9 cellular contexts compared by ENCODE assay signal in the genomic region with DNA sequence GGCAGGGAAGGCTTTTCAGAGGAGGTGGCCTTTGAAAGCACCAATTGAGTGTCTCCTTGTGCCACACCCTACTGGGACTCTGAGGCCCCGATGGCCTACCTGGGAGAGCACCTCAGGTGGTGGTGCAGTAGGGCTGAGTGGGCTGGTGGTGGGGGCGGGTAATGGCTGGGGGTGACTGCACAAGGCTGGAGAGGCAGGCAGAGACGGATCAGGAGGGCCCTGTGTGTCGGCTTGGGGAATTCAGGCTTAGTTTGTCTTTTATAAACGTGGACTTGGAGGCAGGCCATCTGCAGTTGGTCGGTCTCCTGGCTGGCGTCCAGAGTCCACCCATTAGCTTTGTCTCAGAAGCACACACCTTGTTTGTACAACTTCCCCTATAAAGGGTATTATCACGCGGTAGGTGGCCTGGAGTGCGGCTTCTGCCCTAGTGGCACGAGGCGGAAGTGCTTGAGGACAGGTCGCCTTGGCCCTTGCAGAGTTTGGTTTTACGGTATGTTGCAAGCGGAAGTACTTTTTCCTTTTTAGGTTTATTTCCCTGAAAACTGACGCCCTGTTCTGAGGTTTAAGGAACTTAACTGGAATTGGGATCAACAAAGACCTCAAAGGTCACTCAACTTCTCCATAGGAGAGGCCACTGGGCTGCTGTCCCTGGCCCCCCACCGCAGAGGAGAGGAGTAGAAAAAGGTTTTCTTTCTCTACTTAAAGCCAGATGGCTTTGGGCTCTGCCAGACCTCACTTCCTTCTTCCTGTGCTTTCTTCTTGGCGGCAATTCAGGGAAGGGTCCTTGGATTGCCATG. TPM values are rescaled to one million over a fixed set of nuclear protein-coding genes. Genes with fewer than 3 reads are reported as not detected.
A peak's percentile ranks its signal among the peaks of the same experiment; 100 is the strongest.
DNase-seq lines count a peak whose midpoint lies in the region; ATAC-seq and TF ChIP-seq lines count a peak whose summit lies in the region.
"Had no signal": no experiment of that assay in that cellular context is flagged by ENCODE, and none has a peak within 500 bp of the region (broad histone marks: within the 10 kb centered on the region; RNA-seq: fewer than 3 reads in every experiment).

No MANE protein-coding gene starts in this region.

- no peak overlapping the region for H3K27ac ChIP-seq in mesenchymal stem cell (ENCODE audit: low read length, poor library complexity, severe bottlenecking)
- H3K27ac ChIP-seq in transverse colon = peak overlapping the region; percentile 85 to 91 (median 86)
- H3K27ac ChIP-seq: SK-N-MC had no signal

- TF ChIP-seq POLR2A in transverse colon (IDR thresholded peaks at IDR 0.05) = peak; percentile 67

- peak overlapping the region; percentile 93 to 97 for H3K27ac Mint-ChIP-seq in T-cell

- H3K4me2 ChIP-seq in mesenchymal stem cell (ENCODE audit: low read length, poor library complexity, severe bottlenecking) = no peak overlapping the region

- no peak overlapping the region for H3K4me3 ChIP-seq in mesenchymal stem cell (ENCODE audit: insufficient read depth in 1 of 2, low read depth in 1 of 2, low read length in 2 of 2)
- peak overlapping the region in 2 of 4 donors; percentile 6 to 10 for H3K4me3 ChIP-seq in transverse colon
- H3K4me3 ChIP-seq: SK-N-MC had no signal

- H2BK12ac ChIP-seq in mesenchymal stem cell (ENCODE audit: low read length in 2 of 2) = peak overlapping the region in 1 of 2 experiments; percentile 33

- H3K18ac ChIP-seq in mesenchymal stem cell (ENCODE audit: low read depth in 1 of 2, low read length in 2 of 2) = peak overlapping the region; percentile 48 to 83

- H3K79me1 ChIP-seq in mesenchymal stem cell (replicated peaks; ENCODE audit: low read length, poor library complexity, severe bottlenecking) = peaks cover 40% of the 10 kb centered on the region

- POLR2A ChIA-PET in T-cell (lab: Charles Lee) = interaction anchor here (0.6 kb wide), 4 partner anchors 9 to 202 kb away, joined by 3 to 4 read pairs (median 4); a partner anchor contains a TSS

- H2AFZ ChIP-seq in mesenchymal stem cell (ENCODE audit: low read depth, low read length) = no peak overlapping the region

- H2BK15ac ChIP-seq in mesenchymal stem cell (ENCODE audit: low read depth, poor library complexity, severe bottlenecking) = peak overlapping the region; percentile 30

- no peak overlapping the region for H3K23ac ChIP-seq in mesenchymal stem cell (ENCODE audit: low read length in 2 of 2)

- no peak overlapping the region for H3K9ac ChIP-seq in mesenchymal stem cell (ENCODE audit: low read length)

- no peaks in the 10 kb centered on the region for H3K27me3 Mint-ChIP-seq in T-cell

- no peak overlapping the region for H2BK5ac ChIP-seq in mesenchymal stem cell (ENCODE audit: low read depth, low read length, poor library complexity, severe bottlenecking)

- no peaks in the 10 kb centered on the region for H3K9me3 Mint-ChIP-seq in T-cell

- in situ Hi-C loops in transverse colon (cut with MboI; ENCODE audit: low pct_ligation_motif_present in 1 of 4, low pct_unique_long_range_greater_than_20kb in 1 of 4, low sequenced_read_pairs in 3 of 4) = no loop called here

- CTCF ChIA-PET in T-cell (lab: Charles Lee) = interaction anchor here (0.7 to 1.1 kb wide), 3 partner anchors 25 to 243 kb away, joined by 3 to 4 read pairs (median 3); no protein-coding TSS in a partner anchor

- intact Hi-C loops in transverse colon (cut with DNase I; ENCODE audit: low total_unique reads) = no loop called here

- H4K91ac ChIP-seq in mesenchymal stem cell (ENCODE audit: low read length) = peak overlapping the region; percentile 70

- ATAC-seq in GM21619 (IDR thresholded peaks at IDR 0.05; ENCODE audit: unreplicated experiment) (peak; percentile 56), T-cell (replicated peaks in 1 of 4) (peak in 2 of 4 experiments; percentile 28 to 48)

- H3K4me1 ChIP-seq in mesenchymal stem cell (ENCODE audit: control insufficient read depth, insufficient read depth, low read depth, low read length) (peaks cover 23% of the 10 kb centered on the region), transverse colon (peaks cover 37 to 77% (median 50%) of the 10 kb centered on the region in 4 donors)

- H3K36me3 Mint-ChIP-seq in T-cell = no peaks in the 10 kb centered on the region

- peaks cover 0 to 3% of the 10 kb centered on the region in 2 experiments for H3K36me3 ChIP-seq in mesenchymal stem cell (ENCODE audit: control insufficient read depth in 1 of 2, insufficient read depth in 2 of 2, low read depth in 1 of 2, low read length in 2 of 2)
- H3K36me3 ChIP-seq in transverse colon = no peaks in the 10 kb centered on the region

- H3K4me1 Mint-ChIP-seq in T-cell = peaks cover 81 to 90% (median 82%) of the 10 kb centered on the region in 3 donors

- H3K14ac ChIP-seq in mesenchymal stem cell (ENCODE audit: low read length in 2 of 2) = no peak overlapping the region

- DNase-seq in DMS 273 treated with DMSO at 0.1 percent for 48 hours (lab: John Stamatoyannopoulos, UW) (peak; percentile 59), M059J (ENCODE audit: low read depth) (peak; percentile 26), T-cell (peak in 28 of 34 experiments; percentile 19 to 58 (median 34)), dermis blood vessel endothelial cell (peak; percentile 83), mesenchymal stem cell (peak; percentile 29), transverse colon (peak; percentile 95), AG08396 (ENCODE audit: low spot score) (no peak)

- TF ChIP-seq CTCF in transverse colon (IDR thresholded peaks at IDR 0.05) = peak; percentile 66 to 89 (median 78)

- no peaks in the 10 kb centered on the region for H3K9me3 ChIP-seq in mesenchymal stem cell (ENCODE audit: control insufficient read depth, low read length)
- no peaks in the 10 kb centered on the region for H3K9me3 ChIP-seq in transverse colon

- TF ChIP-seq EP300 in transverse colon (IDR thresholded peaks at IDR 0.05; ENCODE audit: low read depth) = peak; percentile 86

- H3K27me3 ChIP-seq in mesenchymal stem cell (ENCODE audit: control insufficient read depth in 1 of 2, insufficient read depth in 1 of 2, low read length in 2 of 2) (no peaks in the 10 kb centered on the region), transverse colon (no peaks in the 10 kb centered on the region)

- H2BK120ac ChIP-seq in mesenchymal stem cell (ENCODE audit: low read depth, low read length) = no peak overlapping the region

- peak overlapping the region; percentile 51 to 81 (median 51) for H3K4me3 Mint-ChIP-seq in T-cell

- H2AK5ac ChIP-seq in mesenchymal stem cell (ENCODE audit: low read length, severe bottlenecking) = no peak overlapping the region

- H4K8ac ChIP-seq in mesenchymal stem cell (ENCODE audit: low read length) = peak overlapping the region; percentile 47

- H3K4ac ChIP-seq in mesenchymal stem cell (ENCODE audit: low read depth in 1 of 2, low read length in 2 of 2) = peak overlapping the region in 1 of 2 experiments; percentile 52

- 79% methylated on average over 18 of the region's 18 CpGs for WGBS in mesenchymal stem cell
- WGBS in transverse colon (ENCODE audit: low coverage in 1 of 2), 2 donors = 28% methylated on average over 5 to 18 of the region's 18 CpGs

RNA-seq across cellular contexts. Expression of a gene that starts 8.0 kb away (rescaled TPM):
- total RNA-seq in M059J (2014; rRNA removed; shearing (Covaris generic)) = 16.2 and 22.4 TPM in 2 replicates
- total RNA-seq in T-cell (10 to 100 TPM; 44.2 to 73.8 (median 62.3) TPM), dermis blood vessel endothelial cell (28.2 and 30.0 TPM in 2 replicates), transverse colon (10 to 100 TPM; 42.6 to 56.9 (median 54.0) TPM)
- polyA plus RNA-seq in mesenchymal stem cell (2013, experiment 1 of 2) = 25.0 TPM
- polyA plus RNA-seq in mesenchymal stem cell (2013, experiment 2 of 2) = 24.9 TPM
